ENCODE assay signal across 18 cellular contexts in genomic region chr1:150415800-150416199, GRCh38. TPM values are rescaled to one million over a fixed set of nuclear protein-coding genes. Genes with fewer than 3 reads are reported as not detected.
DNase-seq lines count a peak whose midpoint lies in the region; ATAC-seq and TF ChIP-seq lines count a peak whose summit lies in the region.
"Had no signal": no experiment of that assay in that cellular context is flagged by ENCODE, and none has a peak within 500 bp of the region (broad histone marks: within the 10 kb centered on the region; RNA-seq: fewer than 3 reads in every experiment).

No MANE protein-coding gene starts in this region.

- no peak overlapping the region for H3K27ac ChIP-seq in mammary epithelial cell (ENCODE audit: insufficient read depth, low read depth, low read length)
- no peak overlapping the region for H3K27ac ChIP-seq in CD8-positive, alpha-beta memory T cell (ENCODE audit: low read depth, low read length)
- H3K27ac ChIP-seq: PC-9, SJCRH30 had no signal

- H3K4me2 ChIP-seq in mammary epithelial cell (ENCODE audit: insufficient read depth, low read depth, low read length): no peak overlapping the region
- H3K4me2 ChIP-seq: PC-9 had no signal

- H2AFZ ChIP-seq in mammary epithelial cell (ENCODE audit: low read depth, low read length): no peak overlapping the region
- H2AFZ ChIP-seq: PC-9 had no signal

- no peaks in the 10 kb centered on the region for H3K27me3 ChIP-seq in mammary epithelial cell (ENCODE audit: insufficient read depth, low read length)
- no peaks in the 10 kb centered on the region for H3K27me3 ChIP-seq in CD8-positive, alpha-beta memory T cell (ENCODE audit: insufficient read depth, low read length, poor library complexity, severe bottlenecking)
- H3K27me3 ChIP-seq: SJCRH30 had no signal

- H3K4me3 ChIP-seq in mammary epithelial cell (replicated peaks in 1 of 3; ENCODE audit: insufficient read depth in 1 of 3, low read depth in 2 of 3, low read length in 3 of 3): no peak overlapping the region
- H3K4me3 ChIP-seq in CD8-positive, alpha-beta memory T cell (ENCODE audit: low read length): no peak overlapping the region
- H3K4me3 ChIP-seq: PC-9, SJCRH30 had no signal

- WGBS in mammary epithelial cell (ENCODE audit: low coverage, missing lambda C conversion rate): 99% methylated on average over 3 of the region's 3 CpGs

- CTCF ChIA-PET in MCF 10A (lab: Yijun Ruan, JAX): interaction anchor here (0.6 kb wide), 1 partner anchor 122 kb away, joined by 3 read pairs; no protein-coding TSS in a partner anchor
- CTCF ChIA-PET in mammary epithelial cell (lab: Charles Lee; ENCODE audit: low non-redundant PET): no interaction called here
- CTCF ChIA-PET in CD8-positive, alpha-beta memory T cell (lab: Charles Lee): no interaction called here

- H3K4me1 ChIP-seq in mammary epithelial cell (ENCODE audit: insufficient read depth, low read length): no peaks in the 10 kb centered on the region
- H3K4me1 ChIP-seq in CD8-positive, alpha-beta memory T cell (ENCODE audit: insufficient read depth, low read length): no peaks in the 10 kb centered on the region
- H3K4me1 ChIP-seq: SJCRH30 had no signal

- peaks cover 27% of the 10 kb centered on the region for H3K4me1 Mint-ChIP-seq in MCF 10A (ENCODE audit: insufficient read depth, unreplicated experiment)
- H3K4me1 Mint-ChIP-seq in CD8-positive, alpha-beta memory T cell: peaks cover 34 to 55% (median 50%) of the 10 kb centered on the region in 3 donors
- peaks cover 27 to 48% of the 10 kb centered on the region in 2 donors for H3K4me1 Mint-ChIP-seq in effector memory CD8-positive, alpha-beta T cell (ENCODE audit: low read depth in 2 of 2)
- peaks cover 8 to 11% of the 10 kb centered on the region in 2 donors for H3K4me1 Mint-ChIP-seq in stimulated activated naive B cell treated with anti-CD40 and anti-IgM and Interleukin-4, amounts not matched to agents 10 μg/mL and 1 μg/mL and 100 μg/mL, for 72 hours
- peaks cover 29% of the 10 kb centered on the region for H3K4me1 Mint-ChIP-seq in activated T-helper 2 cell treated with anti-CD3 and anti-CD28 coated beads, Interferon-gamma antibody, Interleukin-2, Interleukin-4, amounts not matched to agents 10 μg/mL and 5 μg/mL and 100 μg/mL, durations not matched to agents 14 hours and 24 hours and 36 hours (ENCODE audit: low read depth)

- H3K27ac Mint-ChIP-seq in MCF 10A (ENCODE audit: low read depth, unreplicated experiment): peak overlapping the region; percentile 25
- peak overlapping the region in 7 of 8 donors; percentile 4 to 68 (median 53) for H3K27ac Mint-ChIP-seq in CD8-positive, alpha-beta memory T cell
- H3K27ac Mint-ChIP-seq in effector memory CD8-positive, alpha-beta T cell: peak overlapping the region; percentile 0 to 45
- H3K27ac Mint-ChIP-seq in stimulated activated naive B cell treated with anti-CD40 and anti-IgM and Interleukin-4, amounts not matched to agents 10 μg/mL and 1 μg/mL and 100 μg/mL, for 72 hours: peak overlapping the region; percentile 56
- H3K27ac Mint-ChIP-seq in activated T-helper 2 cell treated with anti-CD3 and anti-CD28 coated beads, Interferon-gamma antibody, Interleukin-2, Interleukin-4, amounts not matched to agents 10 μg/mL and 5 μg/mL and 100 μg/mL, durations not matched to agents 14 hours and 24 hours and 36 hours: no peak overlapping the region
- H3K27ac Mint-ChIP-seq: H9 had no signal

- no peak overlapping the region for H3K9ac ChIP-seq in mammary epithelial cell (ENCODE audit: insufficient read depth, low read length)

- BruUV-seq in MCF 10A (replicated peaks; lab: Mats Ljungman, UMichigan) (no TSS peak), mammary epithelial cell (replicated peaks; lab: Mats Ljungman, UMichigan) (no TSS peak)

- in situ Hi-C loops in mammary epithelial cell (cut with MboI; ENCODE audit: low sequenced_read_pairs in 2 of 2): no loop called here

- DNase-seq in MCF 10A (ENCODE audit: unreplicated experiment): no peak
- DNase-seq in mammary epithelial cell: no peak
- DNase-seq in CD8-positive, alpha-beta memory T cell: no peak
- no peak for DNase-seq in effector memory CD8-positive, alpha-beta T cell
- no peak for DNase-seq in stimulated activated naive B cell treated with anti-CD40 and anti-IgM and Interleukin-4, amounts not matched to agents 10 μg/mL and 1 μg/mL and 100 μg/mL, for 72 hours
- no peak for DNase-seq in activated T-helper 2 cell treated with anti-CD3 and anti-CD28 coated beads, Interferon-gamma antibody, Interleukin-2, Interleukin-4, amounts not matched to agents 10 μg/mL and 5 μg/mL and 100 μg/mL, durations not matched to agents 14 hours and 24 hours and 36 hours (ENCODE audit: low spot score)
- DNase-seq: ACHN, AML-193, DMS79 treated with DMSO at 0.1 percent for 48 hours, H9, NCI-H1436, NCI-H2029, NCI-H2171, NCI-H446 treated with DMSO at 0.1 percent for 48 hours, NCI-H748 treated with DMSO at 0.1 percent for 48 hours, PC-9, SJCRH30 had no signal

- ATAC-seq in effector memory CD8-positive, alpha-beta T cell (replicated peaks): peak; percentile 31
- ATAC-seq in stimulated activated naive B cell treated with anti-CD40 and anti-IgM and Interleukin-4, amounts not matched to agents 10 μg/mL and 1 μg/mL and 100 μg/mL, for 72 hours (replicated peaks): no peak
- no peak for ATAC-seq in HG03442 (IDR thresholded peaks at IDR 0.05; ENCODE audit: unreplicated experiment)

- H3K79me2 ChIP-seq in mammary epithelial cell (ENCODE audit: insufficient read depth, low read length): peaks cover 34% of the 10 kb centered on the region

- H3K36me3 Mint-ChIP-seq in MCF 10A (ENCODE audit: insufficient read depth, unreplicated experiment): peaks cover 39% of the 10 kb centered on the region
- peaks cover 0 to 40% (median 2%) of the 10 kb centered on the region in 3 donors for H3K36me3 Mint-ChIP-seq in CD8-positive, alpha-beta memory T cell
- H3K36me3 Mint-ChIP-seq in effector memory CD8-positive, alpha-beta T cell (ENCODE audit: insufficient read depth): peaks cover 26% of the 10 kb centered on the region
- peaks cover 6 to 20% of the 10 kb centered on the region in 2 donors for H3K36me3 Mint-ChIP-seq in stimulated activated naive B cell treated with anti-CD40 and anti-IgM and Interleukin-4, amounts not matched to agents 10 μg/mL and 1 μg/mL and 100 μg/mL, for 72 hours
- H3K36me3 Mint-ChIP-seq in activated T-helper 2 cell treated with anti-CD3 and anti-CD28 coated beads, Interferon-gamma antibody, Interleukin-2, Interleukin-4, amounts not matched to agents 10 μg/mL and 5 μg/mL and 100 μg/mL, durations not matched to agents 14 hours and 24 hours and 36 hours (ENCODE audit: low read depth): peaks cover 28% of the 10 kb centered on the region

- dilution Hi-C loops in mammary epithelial cell (cut with HindIII; ENCODE audit: low sequenced_read_pairs): loop anchor here (5.0 kb wide), 1 partner anchor 43 kb away; no protein-coding TSS in a partner anchor

- no peaks in the 10 kb centered on the region for H3K9me3 ChIP-seq in mammary epithelial cell (replicated peaks; ENCODE audit: insufficient read depth, low read length)
- H3K9me3 ChIP-seq in CD8-positive, alpha-beta memory T cell (ENCODE audit: low read length): no peaks in the 10 kb centered on the region
- H3K9me3 ChIP-seq: SJCRH30 had no signal

- TF ChIP-seq CTCF in MCF 10A (IDR thresholded peaks at IDR 0.05; ENCODE audit: unreplicated experiment) (no peak), mammary epithelial cell (conservative IDR thresholded peaks at IDR 0.05 in 1 of 2, IDR thresholded peaks at IDR 0.05 in 1 of 2; ENCODE audit: extremely low read depth in 1 of 2, insufficient read depth in 1 of 2, low read depth in 1 of 2, low read length in 2 of 2) (no peak)

- H4K20me1 ChIP-seq in mammary epithelial cell (ENCODE audit: insufficient read depth, low read length): no peaks in the 10 kb centered on the region

- H3K9me3 Mint-ChIP-seq in MCF 10A (ENCODE audit: unreplicated experiment): peaks cover 8% of the 10 kb centered on the region
- no peaks in the 10 kb centered on the region for H3K9me3 Mint-ChIP-seq in CD8-positive, alpha-beta memory T cell
- no peaks in the 10 kb centered on the region for H3K9me3 Mint-ChIP-seq in effector memory CD8-positive, alpha-beta T cell
- H3K9me3 Mint-ChIP-seq in stimulated activated naive B cell treated with anti-CD40 and anti-IgM and Interleukin-4, amounts not matched to agents 10 μg/mL and 1 μg/mL and 100 μg/mL, for 72 hours: no peaks in the 10 kb centered on the region
- no peaks in the 10 kb centered on the region for H3K9me3 Mint-ChIP-seq in activated T-helper 2 cell treated with anti-CD3 and anti-CD28 coated beads, Interferon-gamma antibody, Interleukin-2, Interleukin-4, amounts not matched to agents 10 μg/mL and 5 μg/mL and 100 μg/mL, durations not matched to agents 14 hours and 24 hours and 36 hours
- H3K9me3 Mint-ChIP-seq: H9 had no signal

- POLR2A ChIA-PET in MCF 10A (lab: Yijun Ruan, JAX): interaction anchor here (1.2 kb wide), 1 partner anchor 9 kb away, joined by 3 read pairs; no protein-coding TSS in a partner anchor
- POLR2A ChIA-PET in CD8-positive, alpha-beta memory T cell (lab: Charles Lee): no interaction called here

- no peak overlapping the region for H3K4me3 Mint-ChIP-seq in MCF 10A (ENCODE audit: unreplicated experiment)
- no peak overlapping the region for H3K4me3 Mint-ChIP-seq in CD8-positive, alpha-beta memory T cell
- H3K4me3 Mint-ChIP-seq in effector memory CD8-positive, alpha-beta T cell: no peak overlapping the region
- H3K4me3 Mint-ChIP-seq in stimulated activated naive B cell treated with anti-CD40 and anti-IgM and Interleukin-4, amounts not matched to agents 10 μg/mL and 1 μg/mL and 100 μg/mL, for 72 hours: no peak overlapping the region
- no peak overlapping the region for H3K4me3 Mint-ChIP-seq in activated T-helper 2 cell treated with anti-CD3 and anti-CD28 coated beads, Interferon-gamma antibody, Interleukin-2, Interleukin-4, amounts not matched to agents 10 μg/mL and 5 μg/mL and 100 μg/mL, durations not matched to agents 14 hours and 24 hours and 36 hours (ENCODE audit: low read depth)

- intact Hi-C loops in MCF 10A (cut with micrococcal nuclease) (no loop called here), mammary epithelial cell (cut with micrococcal nuclease) (no loop called here)
- intact Hi-C loops in activated T-helper 2 cell treated with anti-CD3 and anti-CD28 coated beads, Interferon-gamma antibody, Interleukin-2, Interleukin-4, amounts not matched to agents 10 μg/mL and 5 μg/mL and 100 μg/mL, durations not matched to agents 14 hours and 24 hours and 36 hours (cut with micrococcal nuclease): no loop called here

- no peaks in the 10 kb centered on the region for H3K36me3 ChIP-seq in mammary epithelial cell (ENCODE audit: insufficient read depth, low read length)
- peaks cover 4% of the 10 kb centered on the region for H3K36me3 ChIP-seq in CD8-positive, alpha-beta memory T cell (ENCODE audit: insufficient read depth, low read length)
- H3K36me3 ChIP-seq: SJCRH30 had no signal

- no peaks in the 10 kb centered on the region for H3K27me3 Mint-ChIP-seq in MCF 10A (ENCODE audit: insufficient read depth, unreplicated experiment)
- no peaks in the 10 kb centered on the region for H3K27me3 Mint-ChIP-seq in CD8-positive, alpha-beta memory T cell
- H3K27me3 Mint-ChIP-seq in effector memory CD8-positive, alpha-beta T cell: no peaks in the 10 kb centered on the region
- H3K27me3 Mint-ChIP-seq in stimulated activated naive B cell treated with anti-CD40 and anti-IgM and Interleukin-4, amounts not matched to agents 10 μg/mL and 1 μg/mL and 100 μg/mL, for 72 hours: no peaks in the 10 kb centered on the region
- H3K27me3 Mint-ChIP-seq in activated T-helper 2 cell treated with anti-CD3 and anti-CD28 coated beads, Interferon-gamma antibody, Interleukin-2, Interleukin-4, amounts not matched to agents 10 μg/mL and 5 μg/mL and 100 μg/mL, durations not matched to agents 14 hours and 24 hours and 36 hours (ENCODE audit: low read depth): no peaks in the 10 kb centered on the region

RNA-seq across cellular contexts. Expression of gene RPRD2, which starts 51.9 kb away (rescaled TPM):
- 35.2 and 37.4 TPM in 2 replicates for total RNA-seq in MCF 10A (2022)
- total RNA-seq in mammary epithelial cell: 10 to 100 TPM; 12.7 to 22.7 TPM
- polyA plus RNA-seq in mammary epithelial cell: 12.6 TPM
- 19.4 TPM for polyA minus RNA-seq in mammary epithelial cell
- total RNA-seq in CD8-positive, alpha-beta memory T cell: 10 to 100 TPM; 24.1 to 26.4 TPM
- 40.5 TPM for polyA plus RNA-seq in CD8-positive, alpha-beta memory T cell
- 21.9 and 22.8 TPM in 2 replicates for total RNA-seq in activated T-helper 2 cell treated with anti-CD3 and anti-CD28 coated beads, Interferon-gamma antibody, Interleukin-2, Interleukin-4, amounts not matched to agents 10 μg/mL and 5 μg/mL and 100 μg/mL, durations not matched to agents 14 hours and 24 hours and 36 hours
